Comparison of ENCODE assay signal across 8 cellular contexts in genomic region chr7:103148994-103149807, GRCh38. TPM values are rescaled to one million over a fixed set of nuclear protein-coding genes. Genes with fewer than 3 reads are reported as not detected.
A peak's percentile ranks its signal among the peaks of the same experiment; 100 is the strongest.
DNase-seq lines count a peak whose midpoint lies in the region; ATAC-seq and TF ChIP-seq lines count a peak whose summit lies in the region.

Gene NAPEPLD, minus strand, starts transcription at chr7:103149099. Its CDS starts 20,323 bp downstream, at chr7:103128776.

- H3K4me3 ChIP-seq in right cardiac atrium (ENCODE audit: low read length) (peak within 1 kb of the TSS; percentile 89), uterus (peak within 1 kb of the TSS; percentile 65 to 74)

- no peak for TF ChIP-seq CTCF in uterus (IDR thresholded peaks at IDR 0.05)

- H3K4me1 Mint-ChIP-seq in T-helper 17 cell = peaks cover 25% of the 10 kb centered on the region

- peak; percentile 87 for DNase-seq in NCI-H146 (lab: John Stamatoyannopoulos, UW)
- DNase-seq in T-helper 17 cell = peak; percentile 55 to 64 (median 57)
- DNase-seq in right cardiac atrium = peak; percentile 91 to 96 (median 96)
- peak; percentile 95 for DNase-seq in putamen (ENCODE audit: low spot score)
- DNase-seq in uterus = peak; percentile 83 to 86

- peak within 1 kb of the TSS; percentile 94 for H3K4me3 Mint-ChIP-seq in T-helper 17 cell

- no peaks in the 10 kb centered on the region for H3K27me3 Mint-ChIP-seq in T-helper 17 cell

- WGBS in right cardiac atrium = 3% methylated on average over 82 of the region's 82 CpGs

- ATAC-seq in GM18498 (IDR thresholded peaks at IDR 0.05; ENCODE audit: unreplicated experiment) (peak; percentile 86), HG02852 (IDR thresholded peaks at IDR 0.05; ENCODE audit: unreplicated experiment) (peak; percentile 89), T-helper 17 cell (peak; percentile 91), right cardiac atrium (peak; percentile 98)

- peak; percentile 28 to 54 for TF ChIP-seq POLR2A in uterus (IDR thresholded peaks at IDR 0.05)

- intact Hi-C loops in right cardiac atrium (cut with DNase I) (no loop called here), uterus (cut with DNase I; ENCODE audit: low total_unique reads) (loop anchor here (10.0 kb wide), 1 partner anchor 74 kb away; the partner anchor contains the start of genes ARMC10 and FBXL13)

- no peaks in the 10 kb centered on the region for H3K36me3 ChIP-seq in uterus

- peaks cover 2% of the 10 kb centered on the region for H3K4me1 ChIP-seq in right cardiac atrium (ENCODE audit: control insufficient read depth, insufficient read depth, low read length)
- no peaks in the 10 kb centered on the region for H3K4me1 ChIP-seq in uterus

- H3K27me3 ChIP-seq in right cardiac atrium (ENCODE audit: control insufficient read depth, insufficient read depth) (no peaks in the 10 kb centered on the region), uterus (no peaks in the 10 kb centered on the region)

- peak within 1 kb of the TSS; percentile 93 for H3K27ac Mint-ChIP-seq in T-helper 17 cell

- H3K9me3 ChIP-seq in T-helper 17 cell (ENCODE audit: control insufficient read depth, low read length, poor library complexity, severe bottlenecking) (no peaks in the 10 kb centered on the region), right cardiac atrium (ENCODE audit: control insufficient read depth, low read length) (no peaks in the 10 kb centered on the region), uterus (no peaks in the 10 kb centered on the region)

- H3K27ac ChIP-seq in angular gyrus (ENCODE audit: low read depth, low read length) = peak within 1 kb of the TSS; percentile 99
- H3K27ac ChIP-seq in right cardiac atrium (ENCODE audit: low read length) = peak within 1 kb of the TSS; percentile 99
- peak within 1 kb of the TSS; percentile 89 to 95 for H3K27ac ChIP-seq in uterus

- peaks cover 7% of the 10 kb centered on the region for H3K36me3 Mint-ChIP-seq in T-helper 17 cell (ENCODE audit: low read depth)

RNA-seq across cellular contexts. Expression of gene NAPEPLD, which starts in this region (rescaled TPM):
- 1 to 10 TPM; 2.4 to 3.7 TPM for total RNA-seq in T-helper 17 cell
- 10 to 100 TPM in 1 of 4 donors, 1 to 10 TPM in 3; 6.3 to 12.5 (median 8.4) TPM for total RNA-seq in right cardiac atrium
- polyA plus RNA-seq in right cardiac atrium = 4.1 TPM
- 10 to 100 TPM; 11.0 to 79.4 (median 31.1) TPM for total RNA-seq in uterus

Comparison
In these comparisons a context has a peak if more than half of its experiments do, and no peak if none do; other contexts are left out.
1. Peak in every context shown above with its lines: DNase-seq, ATAC-seq, H3K4me3 ChIP-seq and H3K27ac ChIP-seq.